ENCODE assay signal across 16 cellular contexts in the genomic region with DNA sequence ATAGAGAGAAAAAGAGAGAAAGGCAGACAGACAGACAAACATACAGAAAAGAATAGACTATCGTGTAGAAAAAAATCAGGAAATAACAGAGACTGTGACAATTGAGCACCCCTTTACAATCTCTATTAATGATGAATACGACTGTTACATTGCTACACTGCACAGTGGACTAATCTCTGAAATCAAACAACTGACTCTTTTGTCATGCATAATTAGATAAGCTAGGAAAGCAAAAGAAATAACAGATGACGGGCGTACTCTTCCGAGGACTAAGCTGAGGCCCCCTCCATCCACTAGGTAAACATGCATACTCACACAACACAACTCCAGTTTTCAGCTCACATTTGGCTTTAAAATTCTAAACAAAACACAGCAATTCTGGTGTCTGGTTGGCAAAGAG.
"Had no signal": no experiment of that assay in that cellular context is flagged by ENCODE, and none has a peak within 500 bp of the region (broad histone marks: within the 10 kb centered on the region; RNA-seq: fewer than 3 reads in every experiment).

No MANE protein-coding gene starts in this region.

- H3K4me3 Mint-ChIP-seq: activated T-helper 1 cell treated with anti-CD3 and anti-CD28 coated beads, Interleukin-12 subunit alpha, Interleukin-12 subunit beta, Interleukin-2, Interleukin-4 antibody, amounts not matched to agents 30 ng/mL and 10 ng/mL and 1 ng/mL, durations not matched to agents 14 hours and 24 hours and 36 hours; nephron had no signal

- H3K27me3 ChIP-seq: gastroesophageal sphincter, ovary, suprapubic skin, upper lobe of right lung had no signal

- H3K9me3 Mint-ChIP-seq: nephron had no signal

- H3K27ac Mint-ChIP-seq: activated T-helper 1 cell treated with anti-CD3 and anti-CD28 coated beads, Interleukin-12 subunit alpha, Interleukin-12 subunit beta, Interleukin-2, Interleukin-4 antibody, amounts not matched to agents 30 ng/mL and 10 ng/mL and 1 ng/mL, durations not matched to agents 14 hours and 24 hours and 36 hours; nephron had no signal

- H3K4me1 ChIP-seq: gastroesophageal sphincter, suprapubic skin, upper lobe of right lung had no signal

- H3K4me1 Mint-ChIP-seq: nephron had no signal

- H3K27ac ChIP-seq: coronary artery, epithelial cell of prostate, gastroesophageal sphincter, ovary, suprapubic skin, upper lobe of right lung, VCaP had no signal

- H3K9me3 ChIP-seq: gastroesophageal sphincter, ovary, suprapubic skin, upper lobe of right lung had no signal

- H3K36me3 ChIP-seq: gastroesophageal sphincter, ovary, suprapubic skin, upper lobe of right lung had no signal

- DNase-seq: activated naive CD4-positive, alpha-beta T cell treated with Interleukin-2 at 50 U/mL for 16 hours; caudate nucleus; effector CD4-positive, alpha-beta T cell; islet precursor cell; ovary; stimulated activated CD4-positive, alpha-beta T cell treated with anti-CD3 and anti-CD28 coated beads, Interleukin-4, amount 100 ng/mL, for 1 hour; stimulated activated CD8-positive, alpha-beta memory T cell treated with anti-CD3 and anti-CD28 coated beads, Interleukin-4, amount 100 ng/mL, for 48 hours; stimulated activated naive CD8-positive, alpha-beta T cell treated with anti-CD3 and anti-CD28 coated beads, Interleukin-15, Interleukin-2, amounts not matched to agents 100 U/mL and 50 U/mL, for 24 hours; upper lobe of right lung had no signal

- H3K4me3 ChIP-seq: coronary artery, gastroesophageal sphincter, ovary, suprapubic skin, upper lobe of right lung had no signal
